ENCODE assay signal across 9 cellular contexts in genomic region chr1:47996406-47997226, GRCh38. TPM values are rescaled to one million over a fixed set of nuclear protein-coding genes. Genes with fewer than 3 reads are reported as not detected.
A peak's percentile ranks its signal among the peaks of the same experiment; 100 is the strongest.
DNase-seq lines count a peak whose midpoint lies in the region; TF ChIP-seq lines count a peak whose summit lies in the region.
"Had no signal": no experiment of that assay in that cellular context is flagged by ENCODE, and none has a peak within 500 bp of the region (broad histone marks: within the 10 kb centered on the region; RNA-seq: fewer than 3 reads in every experiment).

No MANE protein-coding gene starts in this region.

- H3K27ac ChIP-seq in fibroblast of lung (ENCODE audit: insufficient read depth, low read length), result no peak overlapping the region

- H3K9ac ChIP-seq in fibroblast of lung (ENCODE audit: insufficient read depth, low read length), result no peak overlapping the region

- H3K27me3 ChIP-seq in MG63 (0 out of 2 replicates have a peak, but pooled peaks cover 2% of the 10 kb centered on the region), fibroblast of lung (ENCODE audit: control insufficient read depth, insufficient read depth, low read length) (peaks cover 27% of the 10 kb centered on the region)

- H3K4me1 Mint-ChIP-seq in neural crest cell, result peaks cover 24% of the 10 kb centered on the region

- H3K4me3 ChIP-seq in MG63, result peak overlapping the region; percentile 68
- peak overlapping the region in 1 of 4 experiments; percentile 34 for H3K4me3 ChIP-seq in fibroblast of lung (replicated peaks in 1 of 4; ENCODE audit: control extremely low read depth in 1 of 4, insufficient read depth in 1 of 4, low read depth in 3 of 4, low read length in 4 of 4)

- H3K4me1 ChIP-seq in fibroblast of lung (ENCODE audit: control insufficient read depth, extremely low read depth, insufficient read depth, low read length), result no peaks in the 10 kb centered on the region

- no peak overlapping the region for H2AFZ ChIP-seq in fibroblast of lung (ENCODE audit: low read length)

- H3K27ac Mint-ChIP-seq in neural crest cell (ENCODE audit: unreplicated experiment), result no peak overlapping the region

- no peaks in the 10 kb centered on the region for H3K79me2 ChIP-seq in fibroblast of lung (ENCODE audit: control insufficient read depth, insufficient read depth, low read length)

- H3K4me2 ChIP-seq in fibroblast of lung (ENCODE audit: extremely low read depth, insufficient read depth, low read length), result peak overlapping the region; percentile 44

- H3K9me3 ChIP-seq in MG63 (no peaks in the 10 kb centered on the region), fibroblast of lung (ENCODE audit: control insufficient read depth, insufficient read depth, low read depth, low read length) (no peaks in the 10 kb centered on the region)

- H3K27me3 Mint-ChIP-seq in neural crest cell (ENCODE audit: low read depth), result peaks cover 81% of the 10 kb centered on the region

- H3K36me3 ChIP-seq in MG63 (peaks cover 24% of the 10 kb centered on the region), fibroblast of lung (ENCODE audit: control insufficient read depth, insufficient read depth, low read length) (no peaks in the 10 kb centered on the region)

- TF ChIP-seq CTCF in fibroblast of lung (conservative IDR thresholded peaks at IDR 0.05 in 1 of 2, IDR thresholded peaks at IDR 0.05 in 1 of 2; ENCODE audit: low read depth in 1 of 2, low read length in 2 of 2) (no peak), neural crest cell (conservative IDR thresholded peaks at IDR 0.05) (no peak)

- DNase-seq in AG20443 (ENCODE audit: low spot score) (peak; percentile 39), MG63 (peak; percentile 48), fibroblast of lung (ENCODE audit: low read depth in 2 of 2) (no peak), neural crest cell (ENCODE audit: low read depth, low spot score) (no peak), putamen (ENCODE audit: low spot score) (no peak), occipital lobe (lab: John Stamatoyannopoulos, UW) (no peak), NCI-H526 treated with DMSO at 0.1 percent for 48 hours (lab: John Stamatoyannopoulos, UW) (no peak)
- DNase-seq in stimulated activated CD4-positive, alpha-beta T cell treated with anti-CD3 and anti-CD28 coated beads, Interleukin-4, amount 100 ng/mL, for 24 hours, result no peak

- no peaks in the 10 kb centered on the region for H3K36me3 Mint-ChIP-seq in neural crest cell (ENCODE audit: low read depth)

- H3K9me3 Mint-ChIP-seq in neural crest cell, result no peaks in the 10 kb centered on the region

- H3K4me3 Mint-ChIP-seq in neural crest cell, result peak overlapping the region; percentile 85

- no peaks in the 10 kb centered on the region for H4K20me1 ChIP-seq in fibroblast of lung (ENCODE audit: control insufficient read depth, extremely low read depth, insufficient read depth, low read length)

RNA-seq across cellular contexts. Expression of gene TRABD2B, which starts 0.6 kb away (rescaled TPM):
- 0.72 and 1.7 TPM in 2 replicates for total RNA-seq in MG63 (2014; rRNA removed; shearing (Covaris generic); ENCODE audit: low replicate concordance)
- total RNA-seq in fibroblast of lung (under 0.01 TPM in 2 replicates), neural crest cell (0.41 and 0.49 TPM in 2 replicates), occipital lobe (under 0.01 TPM)
- polyA plus RNA-seq in fibroblast of lung, result 0.01 TPM in 1 of 2 replicates, not detected in the other
- not detected in 2 replicates for polyA plus RNA-seq in fibroblast of lung (2012)
- polyA minus RNA-seq in fibroblast of lung (ENCODE audit: low replicate concordance), result 4.6 TPM in 1 of 2 replicates, not detected in the other
- total RNA-seq: T-helper 2 cell treated with Interferon-gamma antibody and Interleukin-4, amounts not matched to agents 100 ng/mL and 5 ng/mL, for 36 hours had no signal

Comparison
In these comparisons a context has a peak if more than half of its experiments do, and no peak if none do; other contexts are left out.
1. DNase-seq: peak in AG20443 (single experiment) and MG63 (single experiment); none in fibroblast of lung (0 of 2), neural crest cell (single experiment), putamen (single experiment), occipital lobe (single experiment), NCI-H526 treated with DMSO at 0.1 percent for 48 hours (single experiment) and stimulated activated CD4-positive, alpha-beta T cell treated with anti-CD3 and anti-CD28 coated beads, Interleukin-4, amount 100 ng/mL, for 24 hours (single experiment).